In the genomic region with DNA sequence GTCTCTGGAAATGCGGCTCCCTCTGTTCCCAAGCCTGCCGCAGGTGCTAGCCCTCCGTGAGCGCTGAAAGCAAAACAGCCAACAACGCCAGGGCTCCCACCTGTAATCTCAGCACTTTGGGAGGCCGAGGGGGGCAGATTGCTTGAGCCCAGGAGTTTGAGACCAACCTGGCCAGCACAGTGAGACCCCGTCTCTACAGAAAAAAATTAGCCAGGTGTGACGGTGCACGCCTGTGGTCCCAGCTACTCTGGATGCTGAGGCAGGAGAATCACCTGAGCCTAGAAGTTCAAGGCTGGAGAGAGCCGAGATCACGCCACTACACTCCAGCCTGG, we compare ENCODE assay signal across 8 cellular contexts. TPM values are rescaled to one million over a fixed set of nuclear protein-coding genes. Genes with fewer than 3 reads are reported as not detected.
DNase-seq lines count a peak whose midpoint lies in the region; ATAC-seq and TF ChIP-seq lines count a peak whose summit lies in the region.

No MANE protein-coding gene starts in this region.

- H3F3A ChIP-seq in GM23338 (replicated peaks; ENCODE audit: low read depth) = peaks cover 44% of the 10 kb centered on the region

- H3K27me3 Mint-ChIP-seq in GM23338 (ENCODE audit: insufficient read depth, low read depth, poor library complexity) = peaks cover 21% of the 10 kb centered on the region
- H3K27me3 Mint-ChIP-seq in stimulated activated naive B cell treated with anti-CD40 and anti-IgM and Interleukin-4, amounts not matched to agents 10 μg/mL and 1 μg/mL and 100 μg/mL, for 72 hours = no peaks in the 10 kb centered on the region

- peak overlapping the region; percentile 69 for H3K4me3 Mint-ChIP-seq in GM23338
- H3K4me3 Mint-ChIP-seq in stimulated activated naive B cell treated with anti-CD40 and anti-IgM and Interleukin-4, amounts not matched to agents 10 μg/mL and 1 μg/mL and 100 μg/mL, for 72 hours = peak overlapping the region; percentile 90 to 95

- H3K36me3 ChIP-seq in GM23338 (ENCODE audit: insufficient read depth) (no peaks in the 10 kb centered on the region), adipocyte (ENCODE audit: control insufficient read depth, insufficient read depth, low read length, severe bottlenecking) (no peaks in the 10 kb centered on the region), kidney epithelial cell (ENCODE audit: control insufficient read depth, insufficient read depth, low read length) (no peaks in the 10 kb centered on the region)

- peaks cover 3% of the 10 kb centered on the region; the same call in 1 of the 3 replicates for H3K36me3 Mint-ChIP-seq in GM23338 (ENCODE audit: low read depth)
- peaks cover 6 to 18% of the 10 kb centered on the region in 2 donors for H3K36me3 Mint-ChIP-seq in stimulated activated naive B cell treated with anti-CD40 and anti-IgM and Interleukin-4, amounts not matched to agents 10 μg/mL and 1 μg/mL and 100 μg/mL, for 72 hours

- peak overlapping the region; percentile 75 for H3K4me2 ChIP-seq in GM23338

- no peaks in the 10 kb centered on the region for H3K79me2 ChIP-seq in GM23338 (replicated peaks; ENCODE audit: insufficient read depth)

- TF ChIP-seq CTCF in GM23338 (conservative IDR thresholded peaks at IDR 0.05; ENCODE audit: low read depth in 2 of 2) (no peak), kidney epithelial cell (IDR thresholded peaks at IDR 0.05; ENCODE audit: insufficient read depth, low read length, poor library complexity, severe bottlenecking) (no peak)

- H2AFZ ChIP-seq in GM23338 = no peak overlapping the region

- H3K9me2 ChIP-seq in GM23338 (ENCODE audit: insufficient read depth) = no peaks in the 10 kb centered on the region

- H3K4me3 ChIP-seq in GM23338 (peak overlapping the region; percentile 41; the same call in 1 of the 2 replicates), adipocyte (ENCODE audit: low read length) (peak overlapping the region; percentile 88), kidney epithelial cell (ENCODE audit: low read depth, low read length) (peak overlapping the region; percentile 3)

- H3K4me1 ChIP-seq in GM23338 (ENCODE audit: insufficient read depth) = peaks cover 38% of the 10 kb centered on the region
- peaks cover 18% of the 10 kb centered on the region for H3K4me1 ChIP-seq in adipocyte (ENCODE audit: control insufficient read depth, insufficient read depth, low read length)

- H3K4me1 Mint-ChIP-seq in GM23338 = peaks cover 41% of the 10 kb centered on the region
- H3K4me1 Mint-ChIP-seq in stimulated activated naive B cell treated with anti-CD40 and anti-IgM and Interleukin-4, amounts not matched to agents 10 μg/mL and 1 μg/mL and 100 μg/mL, for 72 hours = peaks cover 49 to 88% of the 10 kb centered on the region in 2 donors

- peak overlapping the region; percentile 99 for H3K27ac ChIP-seq in GM23338 (ENCODE audit: low read depth)

- H3K27me3 ChIP-seq in GM23338 (ENCODE audit: insufficient read depth) = no peaks in the 10 kb centered on the region
- H3K27me3 ChIP-seq in adipocyte (replicated peaks; ENCODE audit: control insufficient read depth, insufficient read depth, low read length) = no peaks in the 10 kb centered on the region
- no peaks in the 10 kb centered on the region for H3K27me3 ChIP-seq in kidney epithelial cell (ENCODE audit: control insufficient read depth, insufficient read depth, low read length)

- no peaks in the 10 kb centered on the region for H4K20me1 ChIP-seq in GM23338 (replicated peaks; ENCODE audit: insufficient read depth)

- H3K9ac ChIP-seq in adipocyte (ENCODE audit: low read length) = peak overlapping the region; percentile 98

- no peak for DNase-seq in GM23338 (ENCODE audit: low spot score)
- no peak for DNase-seq in adipocyte (ENCODE audit: low read depth)
- no peak for DNase-seq in kidney epithelial cell (ENCODE audit: low read depth)
- no peak for DNase-seq in stimulated activated naive B cell treated with anti-CD40 and anti-IgM and Interleukin-4, amounts not matched to agents 10 μg/mL and 1 μg/mL and 100 μg/mL, for 72 hours
- no peak for DNase-seq in iPS-NIHi11 (ENCODE audit: low spot score)
- no peak for DNase-seq in CD1c-positive myeloid dendritic cell (ENCODE audit: extremely low spot score)
- no peak for DNase-seq in putamen (ENCODE audit: low spot score)

- ATAC-seq in GM23338 (no peak), GM21737 (IDR thresholded peaks at IDR 0.05; ENCODE audit: unreplicated experiment) (no peak)
- no peak for ATAC-seq in stimulated activated naive B cell treated with anti-CD40 and anti-IgM and Interleukin-4, amounts not matched to agents 10 μg/mL and 1 μg/mL and 100 μg/mL, for 72 hours (replicated peaks)

- H3K9me3 ChIP-seq in adipocyte (ENCODE audit: control insufficient read depth, low read length) = no peaks in the 10 kb centered on the region

- peak overlapping the region; percentile 99 for H3K27ac Mint-ChIP-seq in GM23338
- H3K27ac Mint-ChIP-seq in stimulated activated naive B cell treated with anti-CD40 and anti-IgM and Interleukin-4, amounts not matched to agents 10 μg/mL and 1 μg/mL and 100 μg/mL, for 72 hours = peak overlapping the region; percentile 98

- peaks cover 4% of the 10 kb centered on the region; the same call in 1 of the 3 replicates for H3K9me3 Mint-ChIP-seq in GM23338
- peaks cover 4 to 6% of the 10 kb centered on the region in 2 donors for H3K9me3 Mint-ChIP-seq in stimulated activated naive B cell treated with anti-CD40 and anti-IgM and Interleukin-4, amounts not matched to agents 10 μg/mL and 1 μg/mL and 100 μg/mL, for 72 hours

TF ChIP-seq in GM23338, 12 proteins besides CTCF, POLR2A, EP300 and RAD21 (continues in another document):
- no peak for TF ChIP-seq NANOG (IDR thresholded peaks at IDR 0.05; ENCODE audit: borderline replicate concordance)
- TF ChIP-seq, protein P1, sequence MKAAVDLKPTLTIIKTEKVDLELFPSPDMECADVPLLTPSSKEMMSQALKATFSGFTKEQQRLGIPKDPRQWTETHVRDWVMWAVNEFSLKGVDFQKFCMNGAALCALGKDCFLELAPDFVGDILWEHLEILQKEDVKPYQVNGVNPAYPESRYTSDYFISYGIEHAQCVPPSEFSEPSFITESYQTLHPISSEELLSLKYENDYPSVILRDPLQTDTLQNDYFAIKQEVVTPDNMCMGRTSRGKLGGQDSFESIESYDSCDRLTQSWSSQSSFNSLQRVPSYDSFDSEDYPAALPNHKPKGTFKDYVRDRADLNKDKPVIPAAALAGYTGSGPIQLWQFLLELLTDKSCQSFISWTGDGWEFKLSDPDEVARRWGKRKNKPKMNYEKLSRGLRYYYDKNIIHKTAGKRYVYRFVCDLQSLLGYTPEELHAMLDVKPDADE (IDR thresholded peaks at IDR 0.05) = no peak
- no peak for TF ChIP-seq ZNF331 (CRISPR knock-in tag; IDR thresholded peaks at IDR 0.05; ENCODE audit: low read depth)

RNA-seq across cellular contexts. Expression of gene PTMA, which starts 41.3 kb away (rescaled TPM):
- total RNA-seq in GM23338 (2014; rRNA removed; shearing (Covaris generic)) = 1,861 and 2,007 TPM in 2 replicates
- 8,990 and 10,188 TPM in 2 replicates for polyA plus RNA-seq in GM23338 (2016; fragmentation: Nextera tagmentation; extraction: Ambion mirVana)
- 757 and 913 TPM in 2 replicates for total RNA-seq in kidney epithelial cell

Comparison
In these comparisons a context has a peak if more than half of its experiments do, and no peak if none do; other contexts are left out.
1. H3K4me3 ChIP-seq: peak in every context shown above with its lines; median percentile 88 in adipocyte; 41 in GM23338; 3 in kidney epithelial cell.